In genomic region chr4:169619958-169620845, GRCh38 we compare ENCODE assay signal across 8 cellular contexts. TPM values are rescaled to one million over a fixed set of nuclear protein-coding genes. Genes with fewer than 3 reads are reported as not detected.
A peak's percentile ranks its signal among the peaks of the same experiment; 100 is the strongest.
DNase-seq lines count a peak whose midpoint lies in the region; ATAC-seq, FAIRE-seq and TF ChIP-seq lines count a peak whose summit lies in the region.

CLCN3 (plus strand) TSS chr4:169620578; CDS start chr4:169635929, 15,351 bp downstream.

- peak within 1 kb of the TSS; percentile 96 for H3K9ac ChIP-seq in trophoblast cell (ENCODE audit: low read length)

- H3K23ac ChIP-seq in trophoblast cell (ENCODE audit: low read length) = peak within 1 kb of the TSS; percentile 74

- peak; percentile 51 for TF ChIP-seq EP300 in transverse colon (IDR thresholded peaks at IDR 0.05; ENCODE audit: low read depth)

- H3K79me1 ChIP-seq in trophoblast cell (ENCODE audit: low read length) = peaks cover 9% of the 10 kb centered on the region

- peaks cover 16 to 26% of the 10 kb centered on the region in 2 donors for H3K4me1 ChIP-seq in adrenal gland (replicated peaks in 1 of 2)
- H3K4me1 ChIP-seq in trophoblast cell (ENCODE audit: control insufficient read depth in 1 of 2, insufficient read depth in 2 of 2, low read length in 2 of 2) = peaks cover 0 to 2% of the 10 kb centered on the region in 2 experiments
- H3K4me1 ChIP-seq in transverse colon = peaks cover 4 to 38% (median 27%) of the 10 kb centered on the region in 4 donors

- H3K27me3 ChIP-seq in adrenal gland (no peaks in the 10 kb centered on the region), trophoblast cell (ENCODE audit: insufficient read depth, low read length) (no peaks in the 10 kb centered on the region), transverse colon (no peaks in the 10 kb centered on the region)

- H4K8ac ChIP-seq in trophoblast cell (ENCODE audit: low read depth, low read length) = peak within 1 kb of the TSS; percentile 77

- H3K36me3 ChIP-seq in adrenal gland (replicated peaks in 1 of 2) (no peaks in the 10 kb centered on the region), trophoblast cell (ENCODE audit: control insufficient read depth in 1 of 2, insufficient read depth in 2 of 2, low read length in 2 of 2) (peaks cover 0 to 2% of the 10 kb centered on the region in 2 experiments), transverse colon (no peaks in the 10 kb centered on the region)

- no peaks in the 10 kb centered on the region for H3K79me2 ChIP-seq in trophoblast cell (ENCODE audit: control insufficient read depth, insufficient read depth, low read length, poor library complexity)

- H3K4me3 ChIP-seq in adrenal gland (peak within 1 kb of the TSS; percentile 21 to 96 (median 54)), trophoblast cell (ENCODE audit: low read depth, low read length) (peak within 1 kb of the TSS; percentile 88), transverse colon (peak within 1 kb of the TSS; percentile 57 to 69 (median 61))

- H3K27ac ChIP-seq in adrenal gland (peak within 1 kb of the TSS; percentile 81 to 98 (median 95)), trophoblast cell (ENCODE audit: low read depth, low read length) (peak within 1 kb of the TSS; percentile 74), transverse colon (peak within 1 kb of the TSS; percentile 92 to 97 (median 96))

- in situ Hi-C loops in transverse colon (cut with MboI; ENCODE audit: low pct_ligation_motif_present in 1 of 4, low pct_unique_long_range_greater_than_20kb in 1 of 4, low sequenced_read_pairs in 3 of 4) = loop anchor here (10.0 to 25.0 kb wide), 4 partner anchors 45 to 417 kb away; partner anchors contain the start of genes HPF1 (in 4 of the 4) and MFAP3L (in 2 of the 4)

- TF ChIP-seq POLR2A in GM12892 (IDR thresholded peaks at IDR 0.05; ENCODE audit: low read depth, low read length) (peak; percentile 97), adrenal gland (IDR thresholded peaks at IDR 0.05) (peak; percentile 86 to 96), transverse colon (IDR thresholded peaks at IDR 0.05) (peak; percentile 96)

- TF ChIP-seq CTCF in adrenal gland (IDR thresholded peaks at IDR 0.05) (peak in 2 of 6 experiments; percentile 5 to 40), transverse colon (IDR thresholded peaks at IDR 0.05) (peak in 1 of 5 experiments; percentile 41)

- peak; percentile 75 for DNase-seq in GM12892 (ENCODE audit: insufficient read length)
- peak; percentile 95 for DNase-seq in NCI-H146 (lab: John Stamatoyannopoulos, UW)
- DNase-seq in T-helper 1 cell = peak; percentile 70 to 97 (median 76)
- DNase-seq in adrenal gland = peak; percentile 98 to 99 (median 98)
- DNase-seq in cardiac septum (ENCODE audit: low spot score) = peak; percentile 99
- DNase-seq in trophoblast cell = peak; percentile 100
- peak; percentile 98 for DNase-seq in transverse colon

- ATAC-seq in HG02852 (IDR thresholded peaks at IDR 0.05; ENCODE audit: unreplicated experiment) = peak; percentile 93

- H3K18ac ChIP-seq in trophoblast cell (ENCODE audit: low read length) = peak within 1 kb of the TSS; percentile 9

- 0 to 1% (median 0%) methylated on average over 19 to 66 of the region's 66 CpGs for WGBS in adrenal gland, 4 donors
- WGBS in trophoblast cell (ENCODE audit: extremely low coverage, insufficient coverage, insufficient read length) = no CpG with 5 or more reads among the region's 66 CpGs
- 0 to 1% methylated on average over 4 to 66 of the region's 66 CpGs for whole genome bisulfite sequencing in transverse colon (ENCODE audit: low coverage in 1 of 2), 2 donors

- no peak within 1 kb of the TSS for H3K4ac ChIP-seq in trophoblast cell (ENCODE audit: low read depth, low read length)

- H2AFZ ChIP-seq in trophoblast cell (ENCODE audit: insufficient read depth, low read length, poor library complexity) = peak within 1 kb of the TSS; percentile 88

- FAIRE-seq in GM12892 (lab: Jason Lieb, UNC) = peak; percentile 100

- H3K14ac ChIP-seq in trophoblast cell (ENCODE audit: low read length) = peak within 1 kb of the TSS; percentile 34

- no peaks in the 10 kb centered on the region for H3K9me3 ChIP-seq in adrenal gland (replicated peaks in 1 of 3)
- H3K9me3 ChIP-seq in trophoblast cell (ENCODE audit: insufficient read depth, low read depth, low read length) = no peaks in the 10 kb centered on the region
- no peaks in the 10 kb centered on the region for H3K9me3 ChIP-seq in transverse colon

- peak within 1 kb of the TSS; percentile 41 for H2BK5ac ChIP-seq in trophoblast cell (ENCODE audit: low read depth, low read length, poor library complexity)

- H2BK12ac ChIP-seq in trophoblast cell (ENCODE audit: low read length) = no peak within 1 kb of the TSS

- H3K4me2 ChIP-seq in trophoblast cell (ENCODE audit: low read length) = peak within 1 kb of the TSS; percentile 99

- peak within 1 kb of the TSS; percentile 5 for H4K12ac ChIP-seq in trophoblast cell (ENCODE audit: low read depth, low read length)

- intact Hi-C loops in adrenal gland (cut with DNase I) = loop anchor here in 1 of 2 donors (5.0 to 10.0 kb wide), 2 partner anchors 37 to 425 kb away; no protein-coding TSS in a partner anchor
- intact Hi-C loops in cardiac septum (cut with DNase I) = loop anchor here (1.0 to 5.0 kb wide), 3 partner anchors 40 to 102 kb away; no protein-coding TSS in a partner anchor
- intact Hi-C loops in transverse colon (cut with DNase I; ENCODE audit: low total_unique reads) = loop anchor here (5.0 to 10.0 kb wide), 2 partner anchors 42 to 135 kb away; partner anchors contain the start of gene HPF1

- H2AK5ac ChIP-seq in trophoblast cell (ENCODE audit: low read length) = no peak within 1 kb of the TSS

- peak within 1 kb of the TSS; percentile 52 for H4K91ac ChIP-seq in trophoblast cell (ENCODE audit: low read depth, low read length)

- H2BK120ac ChIP-seq in trophoblast cell (ENCODE audit: insufficient read depth, low read length, poor library complexity) = peak within 1 kb of the TSS; percentile 13

RNA-seq across cellular contexts. Expression of gene CLCN3, which starts in this region (rescaled TPM):
- polyA plus RNA-seq in GM12892 (2012; ENCODE audit: missing spikeins) = 9.4 TPM
- total RNA-seq in adrenal gland = 10 to 100 TPM; 50.9 to 84.8 (median 61.5) TPM
- polyA plus RNA-seq in adrenal gland = 100 to 1,000 TPM in 1 of 3 donors, 10 to 100 TPM in 2; 11.9 to 106 (median 13.9) TPM
- 61.4 TPM for total RNA-seq in cardiac septum
- 39.6 and 42.1 TPM in 2 replicates for polyA plus RNA-seq in trophoblast cell (2013)
- 10 to 100 TPM; 46.8 to 91.1 (median 69.3) TPM for total RNA-seq in transverse colon

Comparison
In these comparisons a context has a peak if more than half of its experiments do, and no peak if none do; other contexts are left out.
1. Peak in every context shown above with its lines: DNase-seq, ATAC-seq, H3K4me3 ChIP-seq and H3K27ac ChIP-seq.